In genomic region chr1:227411066-227411465, GRCh38 we compare ENCODE assay signal across 32 cellular contexts.
"Had no signal": no experiment of that assay in that cellular context is flagged by ENCODE, and none has a peak within 500 bp of the region (broad histone marks: within the 10 kb centered on the region; RNA-seq: fewer than 3 reads in every experiment).

No MANE protein-coding gene starts in this region.

- H3K36me3 ChIP-seq: breast epithelium, left ventricle myocardium inferior, ovary, right lobe of liver, upper lobe of left lung, vagina had no signal

- H3K4me3 Mint-ChIP-seq: activated CD4-positive, alpha-beta memory T cell treated with anti-CD3 and anti-CD28 coated beads, Interleukin-2, amount 10 ng/mL, durations not matched to agents 7 days and 5 days; activated CD4-positive, alpha-beta T cell treated with anti-CD3 and anti-CD28 coated beads, Interleukin-2, amount 10 ng/mL, durations not matched to agents 7 days and 5 days; activated naive CD4-positive, alpha-beta T cell treated with anti-CD3 and anti-CD28 coated beads, Interleukin-2, amount 10 ng/mL, durations not matched to agents 7 days and 5 days; activated naive CD8-positive, alpha-beta T cell treated with anti-CD3 and anti-CD28 coated beads, Interleukin-2, amount 10 ng/mL, durations not matched to agents 7 days and 5 days; activated T-cell treated with anti-CD3 and anti-CD28 coated beads, Interleukin-2, amount 50 U/mL, for 24 hours; natural killer cell treated with Interleukin-12 subunit alpha and Interleukin-12 subunit beta and Interleukin-15 and Interleukin-18, amount 100 ng/mL, for 72 hours; WTC11 had no signal

- DNase-seq: activated CD4-positive, alpha-beta memory T cell treated with anti-CD3 and anti-CD28 coated beads, Interleukin-2, amount 10 ng/mL, durations not matched to agents 7 days and 5 days; activated CD4-positive, alpha-beta T cell treated with anti-CD3 and anti-CD28 coated beads for 1 hour; activated CD4-positive, alpha-beta T cell treated with anti-CD3 and anti-CD28 coated beads, Interleukin-2, amount 10 ng/mL, durations not matched to agents 7 days and 5 days; activated CD8-positive, alpha-beta memory T cell treated with anti-CD3 and anti-CD28 coated beads, Interleukin-2, amount 50 U/mL, for 48 hours; activated gamma-delta T cell; activated naive CD4-positive, alpha-beta T cell treated with anti-CD3 and anti-CD28 coated beads, Interleukin-2, amount 10 ng/mL, durations not matched to agents 7 days and 5 days; activated naive CD8-positive, alpha-beta T cell treated with anti-CD3 and anti-CD28 coated beads, Interleukin-2, amount 10 ng/mL, durations not matched to agents 7 days and 5 days; activated T-cell treated with anti-CD3 and anti-CD28 coated beads, Interleukin-2, amount 50 U/mL, for 24 hours; amygdala; cerebellar nuclear complex; dorsolateral prefrontal cortex; effector memory CD4-positive, alpha-beta T cell; erythroblast; foreskin melanocyte; left ventricle myocardium inferior; mucosa of descending colon; ovary; right lobe of liver; stimulated activated CD4-positive, alpha-beta T cell treated with anti-CD3 and anti-CD28 coated beads, Interleukin-12 subunit alpha, Interleukin-12 subunit beta, amount 100 ng/mL, for 4 hours; stimulated activated CD4-positive, alpha-beta T cell treated with anti-CD3 and anti-CD28 coated beads, Interleukin-4, amount 100 ng/mL, for 1 hour; stimulated activated naive CD8-positive, alpha-beta T cell treated with anti-CD3 and anti-CD28 coated beads, Interleukin-15, Interleukin-2, amounts not matched to agents 100 U/mL and 50 U/mL, for 24 hours; T-helper 2 cell; upper lobe of left lung had no signal

- H3K27ac Mint-ChIP-seq: activated CD4-positive, alpha-beta memory T cell treated with anti-CD3 and anti-CD28 coated beads, Interleukin-2, amount 10 ng/mL, durations not matched to agents 7 days and 5 days; activated CD4-positive, alpha-beta T cell treated with anti-CD3 and anti-CD28 coated beads, Interleukin-2, amount 10 ng/mL, durations not matched to agents 7 days and 5 days; activated naive CD4-positive, alpha-beta T cell treated with anti-CD3 and anti-CD28 coated beads, Interleukin-2, amount 10 ng/mL, durations not matched to agents 7 days and 5 days; activated naive CD8-positive, alpha-beta T cell treated with anti-CD3 and anti-CD28 coated beads, Interleukin-2, amount 10 ng/mL, durations not matched to agents 7 days and 5 days; activated T-cell treated with anti-CD3 and anti-CD28 coated beads, Interleukin-2, amount 50 U/mL, for 24 hours; natural killer cell treated with Interleukin-12 subunit alpha and Interleukin-12 subunit beta and Interleukin-15 and Interleukin-18, amount 100 ng/mL, for 72 hours; progenitor cell of endocrine pancreas; WTC11 had no signal

- H3K9me3 ChIP-seq: breast epithelium, left ventricle myocardium inferior, mucosa of descending colon, ovary, right lobe of liver, upper lobe of left lung, vagina had no signal

- H3K4me3 ChIP-seq: breast epithelium, coronary artery, dorsolateral prefrontal cortex, left ventricle myocardium inferior, lung, mucosa of descending colon, ovary, right lobe of liver, skin epidermis, upper lobe of left lung, vagina had no signal

- H3K4me1 ChIP-seq: breast epithelium, left ventricle myocardium inferior, right lobe of liver, upper lobe of left lung, vagina had no signal

- ATAC-seq: mucosa of descending colon; natural killer cell treated with Interleukin-12 subunit alpha and Interleukin-12 subunit beta and Interleukin-15 and Interleukin-18, amount 100 ng/mL, for 72 hours; right lobe of liver; stimulated activated naive CD8-positive, alpha-beta T cell treated with anti-CD3 and anti-CD28 coated beads, Interleukin-15, Interleukin-2, amounts not matched to agents 100 U/mL and 50 U/mL, for 24 hours; WTC11 had no signal

- H3K36me3 Mint-ChIP-seq: activated naive CD4-positive, alpha-beta T cell treated with anti-CD3 and anti-CD28 coated beads, Interleukin-2, amount 10 ng/mL, durations not matched to agents 7 days and 5 days; activated naive CD8-positive, alpha-beta T cell treated with anti-CD3 and anti-CD28 coated beads, Interleukin-2, amount 10 ng/mL, durations not matched to agents 7 days and 5 days; natural killer cell treated with Interleukin-12 subunit alpha and Interleukin-12 subunit beta and Interleukin-15 and Interleukin-18, amount 100 ng/mL, for 72 hours; WTC11 had no signal

- H3K27ac ChIP-seq: breast epithelium, coronary artery, left ventricle myocardium inferior, ovary, right lobe of liver, skin epidermis, upper lobe of left lung, vagina had no signal

- H3K9me3 Mint-ChIP-seq: activated CD4-positive, alpha-beta T cell treated with anti-CD3 and anti-CD28 coated beads, Interleukin-2, amount 10 ng/mL, durations not matched to agents 7 days and 5 days; activated naive CD4-positive, alpha-beta T cell treated with anti-CD3 and anti-CD28 coated beads, Interleukin-2, amount 10 ng/mL, durations not matched to agents 7 days and 5 days; activated naive CD8-positive, alpha-beta T cell treated with anti-CD3 and anti-CD28 coated beads, Interleukin-2, amount 10 ng/mL, durations not matched to agents 7 days and 5 days; activated T-cell treated with anti-CD3 and anti-CD28 coated beads, Interleukin-2, amount 50 U/mL, for 24 hours; natural killer cell treated with Interleukin-12 subunit alpha and Interleukin-12 subunit beta and Interleukin-15 and Interleukin-18, amount 100 ng/mL, for 72 hours; WTC11 had no signal

- H3K4me1 Mint-ChIP-seq: activated CD4-positive, alpha-beta memory T cell treated with anti-CD3 and anti-CD28 coated beads, Interleukin-2, amount 10 ng/mL, durations not matched to agents 7 days and 5 days; activated CD4-positive, alpha-beta T cell treated with anti-CD3 and anti-CD28 coated beads, Interleukin-2, amount 10 ng/mL, durations not matched to agents 7 days and 5 days; activated naive CD4-positive, alpha-beta T cell treated with anti-CD3 and anti-CD28 coated beads, Interleukin-2, amount 10 ng/mL, durations not matched to agents 7 days and 5 days; activated naive CD8-positive, alpha-beta T cell treated with anti-CD3 and anti-CD28 coated beads, Interleukin-2, amount 10 ng/mL, durations not matched to agents 7 days and 5 days; WTC11 had no signal

- FAIRE-seq: islet of Langerhans had no signal

- H3K27me3 ChIP-seq: breast epithelium, dorsolateral prefrontal cortex, ovary, right lobe of liver, upper lobe of left lung, vagina had no signal
